ENCODE assay signal across 18 cellular contexts in genomic region chr15:88098317-88098716, GRCh38.
DNase-seq lines count a peak whose midpoint lies in the region; TF ChIP-seq lines count a peak whose summit lies in the region.
"Had no signal": no experiment of that assay in that cellular context is flagged by ENCODE, and none has a peak within 500 bp of the region (broad histone marks: within the 10 kb centered on the region; RNA-seq: fewer than 3 reads in every experiment).

No MANE protein-coding gene starts in this region.

- H3K9me3 ChIP-seq in SJSA1 (replicated peaks) = no peaks in the 10 kb centered on the region; the same call in 1 of the 2 replicates
- no peaks in the 10 kb centered on the region for H3K9me3 ChIP-seq in hepatocyte (ENCODE audit: low read depth)
- no peaks in the 10 kb centered on the region for H3K9me3 ChIP-seq in smooth muscle cell (replicated peaks; ENCODE audit: low read depth)
- H3K9me3 ChIP-seq: BE2C had no signal

- no peaks in the 10 kb centered on the region for H3K79me2 ChIP-seq in hepatocyte
- H3K79me2 ChIP-seq in smooth muscle cell (ENCODE audit: low read depth) = no peaks in the 10 kb centered on the region

- TF ChIP-seq CTCF in hepatocyte (IDR thresholded peaks at IDR 0.05; ENCODE audit: poor library complexity) (no peak), smooth muscle cell (IDR thresholded peaks at IDR 0.05; ENCODE audit: borderline replicate concordance, insufficient read depth, poor library complexity, severe bottlenecking) (no peak)

- H3K9ac ChIP-seq in smooth muscle cell (ENCODE audit: low read depth) = no peak overlapping the region
- H3K9ac ChIP-seq: GM23248 had no signal

- H3K36me3 Mint-ChIP-seq in activated T-helper 2 cell treated with anti-CD3 and anti-CD28 coated beads, Interferon-gamma antibody, Interleukin-2, Interleukin-4, amounts not matched to agents 10 μg/mL and 5 μg/mL and 100 μg/mL, durations not matched to agents 14 hours and 24 hours and 36 hours (ENCODE audit: low read depth) = no peaks in the 10 kb centered on the region
- H3K36me3 Mint-ChIP-seq: CD4-positive, CD25-positive, alpha-beta regulatory T cell; CD8-positive, alpha-beta memory T cell; IgD-negative memory B cell had no signal

- H3K9me3 Mint-ChIP-seq in activated T-helper 2 cell treated with anti-CD3 and anti-CD28 coated beads, Interferon-gamma antibody, Interleukin-2, Interleukin-4, amounts not matched to agents 10 μg/mL and 5 μg/mL and 100 μg/mL, durations not matched to agents 14 hours and 24 hours and 36 hours = no peaks in the 10 kb centered on the region
- H3K9me3 Mint-ChIP-seq: IgD-negative memory B cell had no signal

- peak; percentile 16 for DNase-seq in LoVo (ENCODE audit: low spot score)
- peak; percentile 54 to 70 for DNase-seq in SJSA1 (ENCODE audit: low read depth in 1 of 2, low spot score in 2 of 2)
- DNase-seq in hepatocyte (ENCODE audit: low spot score) = peak; percentile 69
- no peak for DNase-seq in smooth muscle cell (lab: John Stamatoyannopoulos, UW; ENCODE audit: unreplicated experiment)
- no peak for DNase-seq in RPMI8226
- no peak for DNase-seq in DMS 273 treated with DMSO at 0.1 percent for 48 hours (lab: John Stamatoyannopoulos, UW)
- DNase-seq in activated T-helper 2 cell treated with anti-CD3 and anti-CD28 coated beads, Interferon-gamma antibody, Interleukin-2, Interleukin-4, amounts not matched to agents 10 μg/mL and 5 μg/mL and 100 μg/mL, durations not matched to agents 14 hours and 24 hours and 36 hours (ENCODE audit: low spot score) = no peak
- DNase-seq: ACHN; BE2C; C1 segment of cervical spinal cord; CD4-positive, CD25-positive, alpha-beta regulatory T cell; CD8-positive, alpha-beta memory T cell; COR-L47; DMS79; GM23248 had no signal

- H3K36me3 ChIP-seq in SJSA1 (no peaks in the 10 kb centered on the region), hepatocyte (replicated peaks; ENCODE audit: insufficient read depth, low read depth) (no peaks in the 10 kb centered on the region), smooth muscle cell (ENCODE audit: low read depth) (no peaks in the 10 kb centered on the region)
- H3K36me3 ChIP-seq: BE2C, HAP-1 had no signal

- H3K4me3 Mint-ChIP-seq in activated T-helper 2 cell treated with anti-CD3 and anti-CD28 coated beads, Interferon-gamma antibody, Interleukin-2, Interleukin-4, amounts not matched to agents 10 μg/mL and 5 μg/mL and 100 μg/mL, durations not matched to agents 14 hours and 24 hours and 36 hours (ENCODE audit: low read depth) = no peak overlapping the region
- H3K4me3 Mint-ChIP-seq: CD4-positive, CD25-positive, alpha-beta regulatory T cell; CD8-positive, alpha-beta memory T cell; IgD-negative memory B cell had no signal

- H3K27ac ChIP-seq in SJSA1 = peak overlapping the region; percentile 48
- peak overlapping the region; percentile 68 for H3K27ac ChIP-seq in hepatocyte
- peak overlapping the region; percentile 44 for H3K27ac ChIP-seq in smooth muscle cell (ENCODE audit: low read depth)
- H3K27ac ChIP-seq: GM23248 had no signal

- H3F3A ChIP-seq in smooth muscle cell (ENCODE audit: low read depth) = no peaks in the 10 kb centered on the region

- no peaks in the 10 kb centered on the region for H3K27me3 Mint-ChIP-seq in activated T-helper 2 cell treated with anti-CD3 and anti-CD28 coated beads, Interferon-gamma antibody, Interleukin-2, Interleukin-4, amounts not matched to agents 10 μg/mL and 5 μg/mL and 100 μg/mL, durations not matched to agents 14 hours and 24 hours and 36 hours (ENCODE audit: low read depth)
- H3K27me3 Mint-ChIP-seq: CD4-positive, CD25-positive, alpha-beta regulatory T cell had no signal

- intact Hi-C loops in activated T-helper 2 cell treated with anti-CD3 and anti-CD28 coated beads, Interferon-gamma antibody, Interleukin-2, Interleukin-4, amounts not matched to agents 10 μg/mL and 5 μg/mL and 100 μg/mL, durations not matched to agents 14 hours and 24 hours and 36 hours (cut with micrococcal nuclease) = no loop called here

- H3K9me2 ChIP-seq in hepatocyte (replicated peaks; ENCODE audit: insufficient read depth) = no peaks in the 10 kb centered on the region

- H3K27me3 ChIP-seq in SJSA1 (replicated peaks) = no peaks in the 10 kb centered on the region
- no peaks in the 10 kb centered on the region for H3K27me3 ChIP-seq in hepatocyte
- peaks cover 4% of the 10 kb centered on the region for H3K27me3 ChIP-seq in smooth muscle cell (ENCODE audit: low read depth)
- H3K27me3 ChIP-seq: BE2C had no signal

- no peaks in the 10 kb centered on the region for H3K4me1 Mint-ChIP-seq in activated T-helper 2 cell treated with anti-CD3 and anti-CD28 coated beads, Interferon-gamma antibody, Interleukin-2, Interleukin-4, amounts not matched to agents 10 μg/mL and 5 μg/mL and 100 μg/mL, durations not matched to agents 14 hours and 24 hours and 36 hours (ENCODE audit: low read depth)
- H3K4me1 Mint-ChIP-seq: CD4-positive, CD25-positive, alpha-beta regulatory T cell; CD8-positive, alpha-beta memory T cell; IgD-negative memory B cell had no signal

- H4K20me1 ChIP-seq in hepatocyte (ENCODE audit: insufficient read depth, poor library complexity, severe bottlenecking) = no peaks in the 10 kb centered on the region
- H4K20me1 ChIP-seq in smooth muscle cell (ENCODE audit: low read depth) = no peaks in the 10 kb centered on the region

- no peak overlapping the region for H3K27ac Mint-ChIP-seq in activated T-helper 2 cell treated with anti-CD3 and anti-CD28 coated beads, Interferon-gamma antibody, Interleukin-2, Interleukin-4, amounts not matched to agents 10 μg/mL and 5 μg/mL and 100 μg/mL, durations not matched to agents 14 hours and 24 hours and 36 hours
- H3K27ac Mint-ChIP-seq: CD4-positive, CD25-positive, alpha-beta regulatory T cell; CD8-positive, alpha-beta memory T cell; IgD-negative memory B cell had no signal

- H3K4me1 ChIP-seq in SJSA1 (replicated peaks) (peaks cover 26% of the 10 kb centered on the region), hepatocyte (ENCODE audit: insufficient read depth) (peaks cover 5% of the 10 kb centered on the region), smooth muscle cell (ENCODE audit: low read depth) (no peaks in the 10 kb centered on the region)
- H3K4me1 ChIP-seq: BE2C, HAP-1 had no signal

- H3K4me2 ChIP-seq in hepatocyte (peak overlapping the region; percentile 61), smooth muscle cell (peak overlapping the region; percentile 70)

- H3K4me3 ChIP-seq in SJSA1 (no peak overlapping the region), hepatocyte (no peak overlapping the region), smooth muscle cell (no peak overlapping the region)
- H3K4me3 ChIP-seq: GM12878, GM23248, HAP-1 had no signal

- WGBS in hepatocyte (ENCODE audit: low lambda C conversion rate, missing lambda C conversion rate) = 37% methylated on average over 11 of the region's 11 CpGs
- WGBS in smooth muscle cell (ENCODE audit: low lambda C conversion rate) = 25% methylated on average over 11 of the region's 11 CpGs

- H2AFZ ChIP-seq in hepatocyte = no peak overlapping the region
- H2AFZ ChIP-seq in smooth muscle cell (ENCODE audit: low read depth) = no peak overlapping the region
- H2AFZ ChIP-seq: GM23248 had no signal

Comparison
In these comparisons a context has a peak if more than half of its experiments do, and no peak if none do; other contexts are left out.
1. DNase-seq: peak in LoVo (single experiment), SJSA1 (2 of 2) and hepatocyte (single experiment); none in smooth muscle cell (single experiment), RPMI8226 (single experiment), DMS 273 treated with DMSO at 0.1 percent for 48 hours (single experiment) and activated T-helper 2 cell treated with anti-CD3 and anti-CD28 coated beads, Interferon-gamma antibody, Interleukin-2, Interleukin-4, amounts not matched to agents 10 μg/mL and 5 μg/mL and 100 μg/mL, durations not matched to agents 14 hours and 24 hours and 36 hours (single experiment).
2. Peak in every context shown above with its lines, with median percentiles within 50 percentile points of each other: H3K27ac ChIP-seq.